2 cellular contexts compared by ENCODE assay signal in genomic region chr14:95858893-95859292, GRCh38.
A peak's percentile ranks its signal among the peaks of the same experiment; 100 is the strongest.
TF ChIP-seq lines count a peak whose summit lies in the region.

No MANE protein-coding gene starts in this region.

TF ChIP-seq in HepG2, 621 proteins besides CTCF, POLR2A, EP300 and RAD21:
- TF ChIP-seq, protein P1, sequence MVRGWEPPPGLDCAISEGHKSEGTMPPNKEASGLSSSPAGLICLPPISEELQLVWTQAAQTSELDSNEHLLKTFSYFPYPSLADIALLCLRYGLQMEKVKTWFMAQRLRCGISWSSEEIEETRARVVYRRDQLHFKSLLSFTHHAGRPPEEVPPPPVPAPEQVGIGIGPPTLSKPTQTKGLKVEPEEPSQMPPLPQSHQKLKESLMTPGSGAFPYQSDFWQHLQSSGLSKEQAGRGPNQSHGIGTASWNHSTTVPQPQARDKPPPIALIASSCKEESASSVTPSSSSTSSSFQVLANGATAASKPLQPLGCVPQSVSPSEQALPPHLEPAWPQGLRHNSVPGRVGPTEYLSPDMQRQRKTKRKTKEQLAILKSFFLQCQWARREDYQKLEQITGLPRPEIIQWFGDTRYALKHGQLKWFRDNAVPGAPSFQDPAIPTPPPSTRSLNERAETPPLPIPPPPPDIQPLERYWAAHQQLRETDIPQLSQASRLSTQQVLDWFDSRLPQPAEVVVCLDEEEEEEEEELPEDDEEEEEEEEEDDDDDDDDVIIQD (CRISPR knock-in tag; IDR thresholded peaks at IDR 0.05; ENCODE audit: low read depth), result no peak
- TF ChIP-seq CREB1 (IDR thresholded peaks at IDR 0.05) (peak; percentile 72), CREB1 (CRISPR knock-in tag; IDR thresholded peaks at IDR 0.05) (no peak), ZNF510 (CRISPR knock-in tag; IDR thresholded peaks at IDR 0.05; ENCODE audit: low read depth) (no peak), RBAK (CRISPR knock-in tag; IDR thresholded peaks at IDR 0.05) (no peak), ATF7 (IDR thresholded peaks at IDR 0.05) (peak; percentile 96), ATF7 (CRISPR knock-in tag; IDR thresholded peaks at IDR 0.05) (no peak)
- TF ChIP-seq, protein P2, sequence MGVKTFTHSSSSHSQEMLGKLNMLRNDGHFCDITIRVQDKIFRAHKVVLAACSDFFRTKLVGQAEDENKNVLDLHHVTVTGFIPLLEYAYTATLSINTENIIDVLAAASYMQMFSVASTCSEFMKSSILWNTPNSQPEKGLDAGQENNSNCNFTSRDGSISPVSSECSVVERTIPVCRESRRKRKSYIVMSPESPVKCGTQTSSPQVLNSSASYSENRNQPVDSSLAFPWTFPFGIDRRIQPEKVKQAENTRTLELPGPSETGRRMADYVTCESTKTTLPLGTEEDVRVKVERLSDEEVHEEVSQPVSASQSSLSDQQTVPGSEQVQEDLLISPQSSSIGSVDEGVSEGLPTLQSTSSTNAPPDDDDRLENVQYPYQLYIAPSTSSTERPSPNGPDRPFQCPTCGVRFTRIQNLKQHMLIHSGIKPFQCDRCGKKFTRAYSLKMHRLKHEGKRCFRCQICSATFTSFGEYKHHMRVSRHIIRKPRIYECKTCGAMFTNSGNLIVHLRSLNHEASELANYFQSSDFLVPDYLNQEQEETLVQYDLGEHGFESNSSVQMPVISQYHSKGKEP (CRISPR knock-in tag; IDR thresholded peaks at IDR 0.05), result no peak

TF ChIP-seq in endothelial cell of umbilical vein, 7 proteins besides CTCF, POLR2A, EP300 and RAD21:
- TF ChIP-seq POLR2AphosphoS5 (IDR thresholded peaks at IDR 0.05; ENCODE audit: insufficient read depth, low read depth, low read length), result no peak
- no peak for TF ChIP-seq GATA2 (IDR thresholded peaks at IDR 0.05; ENCODE audit: insufficient read depth, insufficient read length, low read depth, low read length)
- no peak for TF ChIP-seq FOS (IDR thresholded peaks at IDR 0.05; ENCODE audit: borderline replicate concordance, insufficient read depth, low read length)
- no peak for TF ChIP-seq MYC (IDR thresholded peaks at IDR 0.05; ENCODE audit: low read depth, low read length)
- TF ChIP-seq EZH2 (IDR thresholded peaks at IDR 0.05; ENCODE audit: borderline replicate concordance, low read depth, low read length, severe bottlenecking), result no peak
- TF ChIP-seq JUN (IDR thresholded peaks at IDR 0.05; ENCODE audit: borderline replicate concordance, insufficient read depth, insufficient read length, low read depth), result peak; percentile 18
